ENCODE assay signal across 23 cellular contexts in genomic region chr16:4265676-4266075, GRCh38. TPM values are rescaled to one million over a fixed set of nuclear protein-coding genes. Genes with fewer than 3 reads are reported as not detected.
DNase-seq lines count a peak whose midpoint lies in the region; ATAC-seq and TF ChIP-seq lines count a peak whose summit lies in the region.
"Had no signal": no experiment of that assay in that cellular context is flagged by ENCODE, and none has a peak within 500 bp of the region (broad histone marks: within the 10 kb centered on the region; RNA-seq: fewer than 3 reads in every experiment).

No MANE protein-coding gene starts in this region.

- peaks cover 14% of the 10 kb centered on the region for H3K36me3 Mint-ChIP-seq in activated naive CD8-positive, alpha-beta T cell treated with anti-CD3 and anti-CD28 coated beads, Interleukin-2, amount 10 ng/mL, durations not matched to agents 7 days and 5 days
- peaks cover 20% of the 10 kb centered on the region for H3K36me3 Mint-ChIP-seq in nephron progenitor cell (ENCODE audit: low read depth)

- H3K27me3 Mint-ChIP-seq in stimulated activated naive CD8-positive, alpha-beta T cell treated with anti-CD3 and anti-CD28 coated beads, Interleukin-15, amount 100 ng/mL, for 72 hours, result no peaks in the 10 kb centered on the region
- no peaks in the 10 kb centered on the region for H3K27me3 Mint-ChIP-seq in activated naive CD8-positive, alpha-beta T cell treated with anti-CD3 and anti-CD28 coated beads, Interleukin-2, amount 10 ng/mL, durations not matched to agents 7 days and 5 days
- no peaks in the 10 kb centered on the region for H3K27me3 Mint-ChIP-seq in nephron progenitor cell (ENCODE audit: low read depth, poor library complexity)
- H3K27me3 Mint-ChIP-seq: activated B cell treated with CpG ODN at 0.5 μM for 24 hours; effector memory CD8-positive, alpha-beta T cell; stimulated activated memory B cell treated with anti-CD40 and anti-IgM and Interleukin-4, amounts not matched to agents 10 μg/mL and 1 μg/mL and 100 μg/mL, for 72 hours had no signal

- POLR2A ChIA-PET in activated naive CD8-positive, alpha-beta T cell treated with anti-CD3 and anti-CD28 coated beads, Interleukin-2, amount 10 ng/mL, durations not matched to agents 7 days and 5 days (lab: Charles Lee), result interaction anchor here (0.7 kb wide), 1 partner anchor 43 kb away, joined by 3 read pairs; no protein-coding TSS in a partner anchor

- no peak for TF ChIP-seq CTCF in nephron progenitor cell (IDR thresholded peaks at IDR 0.05)

- H3K9me3 Mint-ChIP-seq in stimulated activated naive CD8-positive, alpha-beta T cell treated with anti-CD3 and anti-CD28 coated beads, Interleukin-15, amount 100 ng/mL, for 72 hours, result no peaks in the 10 kb centered on the region
- H3K9me3 Mint-ChIP-seq in activated naive CD8-positive, alpha-beta T cell treated with anti-CD3 and anti-CD28 coated beads, Interleukin-2, amount 10 ng/mL, durations not matched to agents 7 days and 5 days, result no peaks in the 10 kb centered on the region
- H3K9me3 Mint-ChIP-seq in nephron progenitor cell, result no peaks in the 10 kb centered on the region
- H3K9me3 Mint-ChIP-seq: activated B cell treated with CpG ODN at 0.5 μM for 24 hours; effector memory CD8-positive, alpha-beta T cell; neural progenitor cell; stimulated activated memory B cell treated with anti-CD40 and anti-IgM and Interleukin-4, amounts not matched to agents 10 μg/mL and 1 μg/mL and 100 μg/mL, for 72 hours had no signal

- DNase-seq in stimulated activated naive CD8-positive, alpha-beta T cell treated with anti-CD3 and anti-CD28 coated beads, Interleukin-15, amount 100 ng/mL, for 72 hours, result no peak
- no peak for DNase-seq in stimulated activated naive CD8-positive, alpha-beta T cell treated with anti-CD3 and anti-CD28 coated beads, Interleukin-15, Interleukin-2, amounts not matched to agents 100 U/mL and 50 U/mL, for 24 hours
- DNase-seq in activated naive CD8-positive, alpha-beta T cell treated with anti-CD3 and anti-CD28 coated beads, Interleukin-2, amount 10 ng/mL, durations not matched to agents 7 days and 5 days, result no peak
- DNase-seq in nephron progenitor cell (no peak), activated gamma-delta T cell (lab: John Stamatoyannopoulos, UW) (no peak), inferior parietal cortex (ENCODE audit: extremely low spot score) (no peak), NCI-H524 (lab: John Stamatoyannopoulos, UW) (no peak)
- DNase-seq: activated B cell treated with CpG ODN at 0.5 μM for 24 hours; activated CD4-positive, alpha-beta T cell treated with anti-CD3 and anti-CD28 coated beads, Interleukin-2, amount 50 U/mL, for 48 hours; activated CD8-positive, alpha-beta memory T cell treated with anti-CD3 and anti-CD28 coated beads, Interleukin-2, amount 50 U/mL, for 48 hours; activated effector memory CD4-positive, alpha-beta T cell treated with Interleukin-2 at 50 U/mL for 16 hours; amygdala; effector memory CD8-positive, alpha-beta T cell; foreskin melanocyte; NCI-H1105 treated with DMSO at 0.1 percent for 48 hours; spleen; stimulated activated CD4-positive, alpha-beta T cell treated with anti-CD3 and anti-CD28 coated beads, Interleukin-2, amount 100 ng/mL, for 48 hours; T1000 had no signal

- ATAC-seq in stimulated activated naive CD8-positive, alpha-beta T cell treated with anti-CD3 and anti-CD28 coated beads, Interleukin-15, amount 100 ng/mL, for 72 hours, result no peak
- ATAC-seq in stimulated activated naive CD8-positive, alpha-beta T cell treated with anti-CD3 and anti-CD28 coated beads, Interleukin-15, Interleukin-2, amounts not matched to agents 100 U/mL and 50 U/mL, for 24 hours, result no peak
- ATAC-seq in activated naive CD8-positive, alpha-beta T cell treated with anti-CD3 and anti-CD28 coated beads, Interleukin-2, amount 10 ng/mL, durations not matched to agents 7 days and 5 days (ENCODE audit: low read depth), result no peak
- no peak for ATAC-seq in HG02840 (IDR thresholded peaks at IDR 0.05; ENCODE audit: low FRiP score, unreplicated experiment)
- ATAC-seq: effector memory CD8-positive, alpha-beta T cell; GM12878; stimulated activated memory B cell treated with anti-CD40 and anti-IgM and Interleukin-4, amounts not matched to agents 10 μg/mL and 1 μg/mL and 100 μg/mL, for 72 hours had no signal

- H3K4me1 Mint-ChIP-seq in stimulated activated naive CD8-positive, alpha-beta T cell treated with anti-CD3 and anti-CD28 coated beads, Interleukin-15, amount 100 ng/mL, for 72 hours, result peaks cover 49% of the 10 kb centered on the region
- H3K4me1 Mint-ChIP-seq in activated naive CD8-positive, alpha-beta T cell treated with anti-CD3 and anti-CD28 coated beads, Interleukin-2, amount 10 ng/mL, durations not matched to agents 7 days and 5 days, result peaks cover 10% of the 10 kb centered on the region
- H3K4me1 Mint-ChIP-seq in nephron progenitor cell, result peaks cover 41% of the 10 kb centered on the region

- H3K27ac Mint-ChIP-seq in stimulated activated naive CD8-positive, alpha-beta T cell treated with anti-CD3 and anti-CD28 coated beads, Interleukin-15, amount 100 ng/mL, for 72 hours, result peak overlapping the region; percentile 46 to 71
- H3K27ac Mint-ChIP-seq in activated naive CD8-positive, alpha-beta T cell treated with anti-CD3 and anti-CD28 coated beads, Interleukin-2, amount 10 ng/mL, durations not matched to agents 7 days and 5 days, result peak overlapping the region; percentile 45
- H3K27ac Mint-ChIP-seq in nephron progenitor cell, result peak overlapping the region; percentile 62
- H3K27ac Mint-ChIP-seq: activated B cell treated with CpG ODN at 0.5 μM for 24 hours; stimulated activated memory B cell treated with anti-CD40 and anti-IgM and Interleukin-4, amounts not matched to agents 10 μg/mL and 1 μg/mL and 100 μg/mL, for 72 hours had no signal

- no peak overlapping the region for H3K4me3 Mint-ChIP-seq in stimulated activated naive CD8-positive, alpha-beta T cell treated with anti-CD3 and anti-CD28 coated beads, Interleukin-15, amount 100 ng/mL, for 72 hours
- H3K4me3 Mint-ChIP-seq in activated naive CD8-positive, alpha-beta T cell treated with anti-CD3 and anti-CD28 coated beads, Interleukin-2, amount 10 ng/mL, durations not matched to agents 7 days and 5 days, result no peak overlapping the region
- H3K4me3 Mint-ChIP-seq in nephron progenitor cell, result no peak overlapping the region
- H3K4me3 Mint-ChIP-seq: activated B cell treated with CpG ODN at 0.5 μM for 24 hours; effector memory CD8-positive, alpha-beta T cell; neural progenitor cell; stimulated activated memory B cell treated with anti-CD40 and anti-IgM and Interleukin-4, amounts not matched to agents 10 μg/mL and 1 μg/mL and 100 μg/mL, for 72 hours had no signal

RNA-seq across cellular contexts. Expression of gene TFAP4, which starts 7.1 kb away (rescaled TPM):
- 10 to 100 TPM; 20.6 to 23.2 TPM for total RNA-seq in activated naive CD8-positive, alpha-beta T cell treated with anti-CD3 and anti-CD28 coated beads, Interleukin-2, amount 10 ng/mL, durations not matched to agents 7 days and 5 days

RNA-seq across cellular contexts. Expression of gene SRL, which starts 23.8 kb away (rescaled TPM):
- total RNA-seq in activated naive CD8-positive, alpha-beta T cell treated with anti-CD3 and anti-CD28 coated beads, Interleukin-2, amount 10 ng/mL, durations not matched to agents 7 days and 5 days, result not detected
- total RNA-seq: activated B cell treated with CpG ODN at 0.5 μM for 24 hours, Daoy, GM12878 had no signal

RNA-seq across cellular contexts. Expression of gene GLIS2, which starts 50.2 kb away (rescaled TPM):
- total RNA-seq in activated naive CD8-positive, alpha-beta T cell treated with anti-CD3 and anti-CD28 coated beads, Interleukin-2, amount 10 ng/mL, durations not matched to agents 7 days and 5 days, result under 1 TPM; 0.14 TPM
- total RNA-seq: activated B cell treated with CpG ODN at 0.5 μM for 24 hours had no signal
